ENCODE assay signal across 8 cellular contexts in genomic region chr3:46065294-46065705, GRCh38.
A peak's percentile ranks its signal among the peaks of the same experiment; 100 is the strongest.
DNase-seq lines count a peak whose midpoint lies in the region; TF ChIP-seq lines count a peak whose summit lies in the region.

No MANE protein-coding gene starts in this region.

- H3K27me3 ChIP-seq in Loucy (ENCODE audit: insufficient read depth, low read length, poor library complexity, severe bottlenecking): no peaks in the 10 kb centered on the region

- no peak overlapping the region for H2AFZ ChIP-seq in Loucy (ENCODE audit: low read length)

- no peaks in the 10 kb centered on the region for H3K9me3 ChIP-seq in Loucy (ENCODE audit: insufficient read depth, low read depth, low read length)

- no peaks in the 10 kb centered on the region for H3K79me2 ChIP-seq in Loucy (ENCODE audit: insufficient read depth, low read length)

- no peaks in the 10 kb centered on the region for H3K36me3 ChIP-seq in Loucy (ENCODE audit: insufficient read depth, low read length)

- peaks cover 21% of the 10 kb centered on the region for H3K4me1 ChIP-seq in Loucy (ENCODE audit: insufficient read depth, low read length, poor library complexity, severe bottlenecking)

- no peaks in the 10 kb centered on the region for H3F3A ChIP-seq in Loucy (ENCODE audit: low read depth)

- TF ChIP-seq CTCF in Loucy (conservative IDR thresholded peaks at IDR 0.05; ENCODE audit: low read length): no peak
- no peak for TF ChIP-seq CTCF in epithelial cell of esophagus (IDR thresholded peaks at IDR 0.05; ENCODE audit: insufficient read depth, low read depth, low read length, missing control alignments)

- H3K9ac ChIP-seq in Loucy (ENCODE audit: low read depth, low read length, poor library complexity, severe bottlenecking): no peak overlapping the region

- H4K20me1 ChIP-seq in Loucy (ENCODE audit: insufficient read depth, low read length, poor library complexity, severe bottlenecking): no peaks in the 10 kb centered on the region

- H3K9me2 ChIP-seq in Loucy (replicated peaks; ENCODE audit: low read depth, low read length): no peaks in the 10 kb centered on the region

- no peak overlapping the region for H3K4me3 ChIP-seq in Loucy (ENCODE audit: low read length, poor library complexity, severe bottlenecking)
- no peak overlapping the region for H3K4me3 ChIP-seq in epithelial cell of esophagus (ENCODE audit: low read length)

- peak overlapping the region; percentile 27 for H3K4me2 ChIP-seq in Loucy (ENCODE audit: low read depth, low read length, poor library complexity, severe bottlenecking)

- peak; percentile 82 for DNase-seq in DMS79 (lab: John Stamatoyannopoulos, UW)
- DNase-seq in activated CD4-positive, alpha-beta T cell treated with anti-CD3 and anti-CD28 coated beads for 1 hour: peak; percentile 64
- DNase-seq in epithelial cell of esophagus (ENCODE audit: low read depth): peak; percentile 77
- DNase-seq in stimulated activated CD4-positive, alpha-beta T cell treated with anti-CD3 and anti-CD28 coated beads, TNF-alpha, amount 100 ng/mL, for 48 hours (ENCODE audit: low read depth in 3 of 3): peak; percentile 52 to 67 (median 59)
- DNase-seq in GDM1 (lab: John Stamatoyannopoulos, UW): no peak
- no peak for DNase-seq in D341Med (ENCODE audit: low spot score)
- no peak for DNase-seq in SKM-1 (lab: John Stamatoyannopoulos, UW; ENCODE audit: unreplicated experiment)

Comparison
In these comparisons a context has a peak if more than half of its experiments do, and no peak if none do; other contexts are left out.
1. DNase-seq: peak in DMS79 (single experiment), activated CD4-positive, alpha-beta T cell treated with anti-CD3 and anti-CD28 coated beads for 1 hour (single experiment), epithelial cell of esophagus (single experiment) and stimulated activated CD4-positive, alpha-beta T cell treated with anti-CD3 and anti-CD28 coated beads, TNF-alpha, amount 100 ng/mL, for 48 hours (3 of 3); none in GDM1 (single experiment), D341Med (single experiment) and SKM-1 (single experiment).